In the genomic region with DNA sequence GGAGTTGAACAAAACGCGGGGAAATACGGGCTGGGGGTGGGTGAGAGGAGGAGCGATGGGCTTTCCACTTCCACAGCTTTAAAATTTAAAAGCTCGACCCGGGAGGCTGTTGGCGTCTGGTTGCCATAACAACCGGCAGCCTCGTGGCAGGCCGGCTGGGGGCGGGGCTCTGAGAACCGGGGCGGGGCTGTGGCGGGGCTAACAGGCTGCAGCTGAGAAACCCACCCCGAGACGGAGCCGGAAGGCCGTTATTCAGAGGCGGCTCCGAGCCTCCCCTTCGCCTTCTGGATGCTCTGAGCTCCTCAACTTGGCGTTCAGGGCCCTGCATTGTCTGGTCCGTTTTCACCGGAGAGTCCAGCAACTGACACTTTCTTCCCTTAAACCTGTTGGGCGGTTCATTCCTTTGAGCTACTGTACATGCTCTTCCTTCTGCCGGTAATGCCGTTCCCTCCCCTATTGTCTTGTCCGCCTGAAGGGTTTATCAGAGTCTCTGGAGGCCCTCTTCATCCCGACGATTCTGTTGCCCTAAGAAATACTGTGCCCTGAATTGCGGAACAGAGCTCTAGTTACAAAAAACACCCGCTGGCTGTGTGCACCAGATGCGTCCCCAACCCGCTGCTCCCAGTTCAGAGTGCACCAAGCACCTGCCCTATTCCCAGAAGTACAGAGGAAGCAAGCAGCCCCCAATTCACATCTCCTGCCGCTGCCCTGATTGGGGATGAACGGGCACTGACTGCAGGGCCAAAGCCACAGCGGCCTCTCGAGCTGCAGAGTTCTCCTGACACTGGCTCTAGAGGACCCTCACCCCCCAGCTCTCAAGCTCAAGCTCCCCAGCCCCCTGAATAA, we compare ENCODE assay signal across 1 cellular context.
TF ChIP-seq lines count a peak whose summit lies in the region.

No MANE protein-coding gene starts in this region.

TF ChIP-seq in GM23338, 12 proteins besides CTCF, POLR2A, EP300 and RAD21:
- TF ChIP-seq EZH2phosphoT487 (IDR thresholded peaks at IDR 0.05; ENCODE audit: unreplicated experiment) (no peak), ZNF114 (CRISPR knock-in tag; IDR thresholded peaks at IDR 0.05) (no peak), ZNF331 (CRISPR knock-in tag; IDR thresholded peaks at IDR 0.05; ENCODE audit: low read depth) (no peak), POLR2AphosphoS5 (IDR thresholded peaks at IDR 0.05; ENCODE audit: low read depth) (peak; percentile 70), EZH2 (IDR thresholded peaks at IDR 0.05; ENCODE audit: low read depth, unreplicated experiment) (no peak)
